In the genomic region with DNA sequence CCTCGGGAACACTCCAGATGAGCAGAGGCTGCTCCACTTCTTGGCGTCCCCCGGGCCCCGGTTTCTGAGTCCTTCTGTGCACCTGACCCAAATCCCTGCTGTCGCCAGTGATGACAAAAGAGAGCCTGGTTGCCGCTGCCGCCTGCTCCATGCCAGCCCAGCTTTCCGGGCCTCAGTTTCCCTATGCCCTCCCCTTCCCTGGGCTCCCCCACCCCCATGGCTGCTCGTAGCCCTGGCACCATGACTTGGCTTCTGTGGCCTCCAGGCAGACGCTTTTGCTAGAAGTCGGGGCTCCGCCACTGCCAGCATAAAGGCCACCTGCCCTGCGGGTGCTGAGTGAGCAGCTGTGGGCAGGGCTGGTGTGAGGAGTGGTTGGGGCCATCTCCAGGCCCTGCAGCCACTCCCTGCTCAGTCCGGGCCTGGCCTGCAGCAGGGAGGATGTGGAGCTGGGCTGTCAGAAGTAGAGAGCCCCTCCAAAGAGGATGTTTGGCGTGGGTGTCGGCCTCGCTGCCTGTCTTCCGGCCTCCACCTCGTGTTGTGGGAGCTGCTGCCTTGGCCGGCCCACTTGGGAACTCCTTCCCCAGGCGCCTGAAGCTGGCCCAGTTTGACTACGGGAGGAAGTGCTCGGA, we compare ENCODE assay signal across 22 cellular contexts.
"Had no signal": no experiment of that assay in that cellular context is flagged by ENCODE, and none has a peak within 500 bp of the region (broad histone marks: within the 10 kb centered on the region; RNA-seq: fewer than 3 reads in every experiment).

No MANE protein-coding gene starts in this region.

- H3K4me3 Mint-ChIP-seq: memory B cell, naive B cell, nephron progenitor cell, type B pancreatic cell had no signal

- H3K4me1 Mint-ChIP-seq: memory B cell, naive B cell, nephron progenitor cell had no signal

- H3K4me1 ChIP-seq: lower lobe of right lung, right atrium auricular region, thyroid gland had no signal

- H3K9me3 ChIP-seq: gastrocnemius medialis, neutrophil, thyroid gland had no signal

- ATAC-seq: gastrocnemius medialis, left lobe of liver, lower lobe of right lung had no signal

- H3K27me3 ChIP-seq: dorsolateral prefrontal cortex, gastrocnemius medialis, heart right ventricle, neutrophil, ovary, right atrium auricular region, thyroid gland had no signal

- H3K27ac ChIP-seq: dorsolateral prefrontal cortex, gastrocnemius medialis, heart right ventricle, lower lobe of right lung, neutrophil, ovary, right atrium auricular region, thyroid gland had no signal

- H3K36me3 ChIP-seq: ovary had no signal

- DNase-seq: cortex of kidney; dorsolateral prefrontal cortex; effector CD8-positive, alpha-beta T cell; gastrocnemius medialis; hypothalamus; islet precursor cell; lower lobe of right lung; midbrain; naive B cell; nephron progenitor cell; ovary; small intestine; stimulated activated CD4-positive, alpha-beta T cell treated with anti-CD3 and anti-CD28 coated beads, Interleukin-12 subunit alpha, Interleukin-12 subunit beta, amount 100 ng/mL, for 4 hours; stimulated activated naive CD4-positive, alpha-beta T cell treated with Interleukin-2 at 50 U/mL for 16 hours; thyroid gland had no signal

- H3K4me3 ChIP-seq: dorsolateral prefrontal cortex, gastrocnemius medialis, heart right ventricle, lower lobe of right lung, ovary, right atrium auricular region, thyroid gland had no signal

- H3K27me3 Mint-ChIP-seq: memory B cell, naive B cell, type B pancreatic cell had no signal

- H3K27ac Mint-ChIP-seq: memory B cell, naive B cell, nephron progenitor cell, type B pancreatic cell had no signal

- FAIRE-seq: small intestine, urothelium cell line had no signal
